11 cellular contexts compared by ENCODE assay signal in the genomic region with DNA sequence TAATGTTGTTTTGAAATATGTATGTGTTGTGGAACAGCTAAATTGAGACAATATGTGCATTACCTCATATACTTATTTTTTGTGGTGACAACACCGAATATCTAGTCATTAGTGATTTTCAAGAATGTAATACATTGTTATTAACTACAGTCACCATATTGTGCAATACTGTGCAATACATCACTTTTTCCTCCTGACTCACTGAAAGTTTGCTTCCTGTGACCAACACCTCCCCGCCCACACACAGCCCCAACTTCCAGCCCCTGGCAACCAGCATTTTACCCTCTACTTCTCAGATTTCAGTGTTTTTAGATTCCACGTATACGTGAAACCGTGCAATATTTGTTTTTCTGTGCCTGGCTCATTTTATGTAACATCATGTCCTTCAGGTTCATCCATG.
DNase-seq lines count a peak whose midpoint lies in the region; ATAC-seq and TF ChIP-seq lines count a peak whose summit lies in the region.
"Had no signal": no experiment of that assay in that cellular context is flagged by ENCODE, and none has a peak within 500 bp of the region (broad histone marks: within the 10 kb centered on the region; RNA-seq: fewer than 3 reads in every experiment).

No MANE protein-coding gene starts in this region.

- intact Hi-C loops in Right ventricle myocardium inferior (cut with DNase I) (no loop called here), Right ventricle myocardium superior (cut with DNase I) (no loop called here), left lung (cut with DNase I) (no loop called here)

- H3K27ac ChIP-seq in left lung: no peak overlapping the region
- H3K27ac ChIP-seq: tibial nerve had no signal

- H3K9me3 ChIP-seq in left lung: no peaks in the 10 kb centered on the region
- H3K9me3 ChIP-seq: tibial nerve had no signal

- H3K27ac Mint-ChIP-seq in activated naive CD4-positive, alpha-beta T cell treated with anti-CD3 and anti-CD28 coated beads, Interleukin-2, amount 50 U/mL, for 72 hours: peak overlapping the region in 1 of 2 donors; percentile 61

- H3K36me3 Mint-ChIP-seq in activated naive CD4-positive, alpha-beta T cell treated with anti-CD3 and anti-CD28 coated beads, Interleukin-2, amount 50 U/mL, for 72 hours: peaks cover 0 to 4% of the 10 kb centered on the region in 2 donors

- H3K9me3 Mint-ChIP-seq in activated naive CD4-positive, alpha-beta T cell treated with anti-CD3 and anti-CD28 coated beads, Interleukin-2, amount 50 U/mL, for 72 hours: peaks cover 6 to 9% of the 10 kb centered on the region in 2 donors

- no peak for TF ChIP-seq CTCF in left lung (IDR thresholded peaks at IDR 0.05)
- TF ChIP-seq CTCF in GM10266 (IDR thresholded peaks at IDR 0.05; ENCODE audit: control insufficient read depth, insufficient read depth, low read depth, missing control alignments): no peak

- ATAC-seq in Right ventricle myocardium inferior (peak; percentile 42), Right ventricle myocardium superior (ENCODE audit: poor library complexity) (no peak), left lung (peak; percentile 56), GM18861 (IDR thresholded peaks at IDR 0.05; ENCODE audit: unreplicated experiment) (no peak), HG03139 (IDR thresholded peaks at IDR 0.05; ENCODE audit: unreplicated experiment) (no peak)
- ATAC-seq in activated naive CD4-positive, alpha-beta T cell treated with anti-CD3 and anti-CD28 coated beads, Interleukin-2, amount 50 U/mL, for 72 hours: peak; percentile 47 to 88

- no peak overlapping the region for H3K4me3 ChIP-seq in left lung
- H3K4me3 ChIP-seq: tibial nerve had no signal

- no peaks in the 10 kb centered on the region for H3K4me1 ChIP-seq in left lung
- H3K4me1 ChIP-seq: tibial nerve had no signal

- DNase-seq in Right ventricle myocardium inferior (ENCODE audit: missing footprints): no peak
- no peak for DNase-seq in Right ventricle myocardium superior
- DNase-seq in activated naive CD4-positive, alpha-beta T cell treated with anti-CD3 and anti-CD28 coated beads, Interleukin-2, amount 50 U/mL, for 72 hours (ENCODE audit: low spot score in 2 of 2): peak in 1 of 2 donors; percentile 55
- DNase-seq in left lung: peak in 1 of 2 donors; percentile 55
- no peak for DNase-seq in GM10266 (ENCODE audit: extremely low spot score)
- DNase-seq in NCI-H2171 (lab: John Stamatoyannopoulos, UW): no peak
- DNase-seq: GDM1, NCI-H1694 had no signal

- H3K36me3 ChIP-seq in left lung: no peaks in the 10 kb centered on the region
- H3K36me3 ChIP-seq: tibial nerve had no signal

- no peaks in the 10 kb centered on the region for H3K27me3 ChIP-seq in left lung
- H3K27me3 ChIP-seq: tibial nerve had no signal

Comparison
In these comparisons a context has a peak if more than half of its experiments do, and no peak if none do; other contexts are left out.
1. ATAC-seq: peak in Right ventricle myocardium inferior (single experiment), activated naive CD4-positive, alpha-beta T cell treated with anti-CD3 and anti-CD28 coated beads, Interleukin-2, amount 50 U/mL, for 72 hours (2 of 2) and left lung (single experiment); none in Right ventricle myocardium superior (single experiment), GM18861 (single experiment) and HG03139 (single experiment).